In the genomic region with DNA sequence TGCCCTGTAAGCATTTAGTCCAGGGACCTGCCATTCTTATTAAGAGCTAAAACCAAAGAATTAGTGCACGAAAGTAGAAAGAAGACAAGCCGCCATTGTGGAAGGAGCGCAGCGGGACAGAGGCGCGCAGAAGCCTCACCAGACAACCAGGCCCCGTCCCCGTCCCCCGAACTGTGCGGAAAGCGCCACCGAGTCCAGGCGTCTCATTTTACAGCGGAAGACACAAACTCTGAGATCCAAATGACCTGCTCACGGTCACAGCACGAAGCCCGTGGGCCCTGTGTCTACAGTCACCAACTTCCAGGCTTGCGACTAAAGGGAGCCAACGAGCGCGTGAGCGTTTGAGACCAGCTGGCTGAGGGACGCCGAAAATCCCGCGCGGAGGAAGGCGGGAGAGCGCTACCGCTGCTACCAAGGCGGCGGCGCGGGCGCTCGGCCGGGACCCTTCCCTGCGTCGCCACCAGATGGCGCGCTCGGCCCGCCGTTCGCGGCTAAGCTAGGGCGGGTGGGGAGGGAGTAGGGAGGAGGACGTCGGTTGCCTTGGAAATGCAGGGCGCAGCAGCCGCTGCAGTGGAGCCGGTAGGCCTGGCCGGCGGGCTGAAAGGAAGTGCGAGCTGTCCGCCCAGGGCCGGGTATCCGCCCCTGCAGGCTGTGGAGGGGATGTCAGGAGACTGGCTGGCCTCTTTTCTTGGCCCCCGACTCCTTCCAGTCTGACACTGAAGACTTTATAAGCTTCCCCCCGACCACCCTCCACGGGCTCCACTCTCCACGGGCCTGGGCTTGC, we compare ENCODE assay signal across 8 cellular contexts. TPM values are rescaled to one million over a fixed set of nuclear protein-coding genes. Genes with fewer than 3 reads are reported as not detected.
DNase-seq lines count a peak whose midpoint lies in the region; ATAC-seq and TF ChIP-seq lines count a peak whose summit lies in the region.

No MANE protein-coding gene starts in this region.

- no peaks in the 10 kb centered on the region; the same call in 1 of the 2 replicates for H3K9me2 ChIP-seq in HCT116 (ENCODE audit: insufficient read depth)
- H3K9me2 ChIP-seq in MM.1S (replicated peaks; ENCODE audit: insufficient read depth, low read length), result no peaks in the 10 kb centered on the region

- H2AFZ ChIP-seq in HCT116 (ENCODE audit: low read depth, low read length, poor library complexity, severe bottlenecking), result peak overlapping the region; percentile 96
- peak overlapping the region; percentile 98 for H2AFZ ChIP-seq in MM.1S (ENCODE audit: low read length)

- H3K36me3 ChIP-seq in HCT116 (ENCODE audit: control insufficient read depth in 1 of 2, insufficient read depth in 2 of 2, low read length in 2 of 2) (no peaks in the 10 kb centered on the region), MM.1S (replicated peaks; ENCODE audit: insufficient read depth, low read length) (no peaks in the 10 kb centered on the region), gastroesophageal sphincter (no peaks in the 10 kb centered on the region), neutrophil (no peaks in the 10 kb centered on the region)

- TF ChIP-seq POLR2A in HCT116 (IDR thresholded peaks at IDR 0.05; ENCODE audit: borderline replicate concordance, extremely low read depth, insufficient read depth, insufficient read length) (no peak), gastroesophageal sphincter (IDR thresholded peaks at IDR 0.05) (peak in 1 of 2 donors; percentile 31)

- TF ChIP-seq CTCF in HCT116 (IDR thresholded peaks at IDR 0.05 in 2 of 3, conservative IDR thresholded peaks at IDR 0.05 in 1 of 3; ENCODE audit: borderline replicate concordance in 1 of 3, insufficient read depth in 1 of 3, low read depth in 2 of 3, low read length in 2 of 3) (peak; percentile 56 to 91 (median 58)), MM.1S (IDR thresholded peaks at IDR 0.05; ENCODE audit: low read length) (peak; percentile 58), gastroesophageal sphincter (IDR thresholded peaks at IDR 0.05) (peak; percentile 86 to 99 (median 96)), neutrophil (IDR thresholded peaks at IDR 0.05) (peak; percentile 99)

- H3K9ac ChIP-seq in HCT116 (ENCODE audit: low read length), result peak overlapping the region; percentile 37
- H3K9ac ChIP-seq in MM.1S (ENCODE audit: low read length), result peak overlapping the region; percentile 76

- no TSS peak for BruUV-seq in HCT116 (replicated peaks; lab: Mats Ljungman, UMichigan)

- H3F3A ChIP-seq in MM.1S (ENCODE audit: insufficient read depth, low read length), result no peaks in the 10 kb centered on the region

- peak; percentile 97 for ATAC-seq in HCT116
- ATAC-seq in gastroesophageal sphincter, result peak; percentile 98

- H3K27me3 ChIP-seq in HCT116 (ENCODE audit: insufficient read depth, low read length) (no peaks in the 10 kb centered on the region), MM.1S (replicated peaks; ENCODE audit: insufficient read depth, low read length) (no peaks in the 10 kb centered on the region), gastroesophageal sphincter (no peaks in the 10 kb centered on the region), neutrophil (no peaks in the 10 kb centered on the region)

- RAD21 ChIA-PET in HCT116 (lab: Charles Lee; ENCODE audit: low non-redundant PET in 1 of 2, low total read pairs in 2 of 2, uncharacterized antibody in 2 of 2, unreplicated experiment in 2 of 2), result interaction anchor here (0.6 to 1.0 kb wide), 9 partner anchors 10 to 434 kb away, joined by 3 to 7 read pairs (median 4); no protein-coding TSS in a partner anchor

- H3K9me3 ChIP-seq in HCT116 (ENCODE audit: control insufficient read depth in 1 of 2, insufficient read depth in 1 of 2, low read depth in 1 of 2, low read length in 2 of 2) (no peaks in the 10 kb centered on the region), MM.1S (replicated peaks; ENCODE audit: insufficient read depth, low read length) (no peaks in the 10 kb centered on the region), gastroesophageal sphincter (no peaks in the 10 kb centered on the region), neutrophil (no peaks in the 10 kb centered on the region)

- no peaks in the 10 kb centered on the region for H3K79me2 ChIP-seq in HCT116 (ENCODE audit: insufficient read depth, low read length)
- H3K79me2 ChIP-seq in MM.1S (ENCODE audit: low read length), result no peaks in the 10 kb centered on the region

- WGBS in gastroesophageal sphincter (ENCODE audit: low coverage in 1 of 2), 2 donors, result 0% methylated on average over 4 to 19 of the region's 62 CpGs

- H3K4me3 ChIP-seq in HCT116 (replicated peaks in 1 of 2; ENCODE audit: low read depth in 1 of 2, low read length in 2 of 2), result peak overlapping the region; percentile 25 to 50
- peak overlapping the region; percentile 86 for H3K4me3 ChIP-seq in MM.1S (ENCODE audit: low read length)
- peak overlapping the region; percentile 52 to 71 for H3K4me3 ChIP-seq in gastroesophageal sphincter
- peak overlapping the region; percentile 65 to 70 for H3K4me3 ChIP-seq in neutrophil (ENCODE audit: low read depth in 1 of 2, low read length in 1 of 2)

- H3K4me2 ChIP-seq in HCT116 (ENCODE audit: low read length) (peak overlapping the region; percentile 84), MM.1S (ENCODE audit: low read depth, low read length) (peak overlapping the region; percentile 99)

- H3K4me1 ChIP-seq in HCT116 (ENCODE audit: control insufficient read depth in 1 of 2, insufficient read depth in 2 of 2, low read length in 2 of 2) (peaks cover 2 to 14% of the 10 kb centered on the region in 2 experiments; a peak in 3 of 4 replicates), MM.1S (ENCODE audit: low read length) (no peaks in the 10 kb centered on the region), gastroesophageal sphincter (peaks cover 0 to 17% (median 0%) of the 10 kb centered on the region in 3 donors), neutrophil (ENCODE audit: control insufficient read depth in 1 of 2, insufficient read depth in 1 of 2, low read depth in 1 of 2, low read length in 1 of 2) (peaks cover 9 to 11% of the 10 kb centered on the region in 2 experiments)

- H4K20me1 ChIP-seq in HCT116 (ENCODE audit: insufficient read depth) (no peaks in the 10 kb centered on the region), MM.1S (ENCODE audit: insufficient read depth, low read length) (no peaks in the 10 kb centered on the region)

- CTCF ChIA-PET in HCT116 (lab: Charles Lee), result interaction anchor here (0.6 to 2.2 kb wide), 21 partner anchors 10 to 753 kb away, joined by 3 to 23 read pairs (median 4); partner anchors contain the start of genes EED and TMEM126A

- no peak for TF ChIP-seq EP300 in gastroesophageal sphincter (IDR thresholded peaks at IDR 0.05)

- H3K27ac ChIP-seq in HCT116 (ENCODE audit: low read depth, low read length), result no peak overlapping the region
- H3K27ac ChIP-seq in MM.1S (ENCODE audit: low read length), result peak overlapping the region; percentile 33; the same call in 1 of the 2 replicates
- H3K27ac ChIP-seq in gastroesophageal sphincter, result peak overlapping the region; percentile 29 to 86 (median 74)
- H3K27ac ChIP-seq in neutrophil, result no peak overlapping the region
- H3K27ac ChIP-seq in substantia nigra (ENCODE audit: low read depth, low read length, poor library complexity, severe bottlenecking), result peak overlapping the region; percentile 72

- POLR2A ChIA-PET in HCT116 (lab: Charles Lee), result interaction anchor here (0.7 to 1.0 kb wide), 2 partner anchors 76 to 437 kb away, joined by 3 to 5 read pairs; no protein-coding TSS in a partner anchor

- DNase-seq in GM03348 (ENCODE audit: low spot score) (peak; percentile 97), HCT116 (ENCODE audit: low read depth, low spot score) (peak; percentile 72), MM.1S (peak; percentile 93), SHP77 treated with DMSO at 0.1 percent for 48 hours (lab: John Stamatoyannopoulos, UW) (peak; percentile 87), substantia nigra (lab: John Stamatoyannopoulos, UW) (peak; percentile 34 to 91 (median 81))
- peak; percentile 82 for DNase-seq in activated gamma-delta T cell treated with anti-CD3 and anti-CD28 coated beads, Interleukin-2, amount 50 U/mL, for 16 hours (ENCODE audit: low read depth)

- TF ChIP-seq RAD21 in HCT116 (IDR thresholded peaks at IDR 0.05; ENCODE audit: low read depth), result peak; percentile 99

- intact Hi-C loops in HCT116 (cut with micrococcal nuclease), result loop anchor here (1.0 to 10.0 kb wide), 7 partner anchors 188 to 963 kb away; no protein-coding TSS in a partner anchor

TF ChIP-seq in HCT116, 20 proteins besides CTCF, POLR2A, EP300 and RAD21 (continues in another document):
- TF ChIP-seq EZH2phosphoT487 (IDR thresholded peaks at IDR 0.05; ENCODE audit: borderline replicate concordance) (no peak), YY1 (IDR thresholded peaks at IDR 0.05; ENCODE audit: extremely low read depth, insufficient replicate concordance, low read depth, low read length) (no peak), POLR2AphosphoS5 (IDR thresholded peaks at IDR 0.05; ENCODE audit: low read depth, low read length) (no peak), SP1 (IDR thresholded peaks at IDR 0.05; ENCODE audit: low read depth) (no peak), TCF7L2 (IDR thresholded peaks at IDR 0.05; ENCODE audit: borderline replicate concordance, extremely low read depth, insufficient read depth, insufficient read length) (peak; percentile 47), MAX (IDR thresholded peaks at IDR 0.05) (peak; percentile 78), JUND (IDR thresholded peaks at IDR 0.05) (no peak)

RNA-seq across cellular contexts. Expression of gene CCDC83, which starts 0.4 kb away (rescaled TPM):
- total RNA-seq in HCT116 (2021; ENCODE audit: unreplicated experiment) (not detected), gastroesophageal sphincter (not detected)
- 0.02 TPM in 1 of 2 replicates, not detected in the other for polyA plus RNA-seq in HCT116 (2012)

RNA-seq across cellular contexts. Expression of gene SYTL2, which starts 43.8 kb away (rescaled TPM):
- 12.6 TPM for total RNA-seq in HCT116 (2021; ENCODE audit: unreplicated experiment)
- polyA plus RNA-seq in HCT116 (2012), result 2.1 and 2.6 TPM in 2 replicates
- 10 to 100 TPM in 2 of 4 donors, 1 to 10 TPM in 2; 4.7 to 23.6 (median 8.4) TPM for total RNA-seq in gastroesophageal sphincter

Comparison
In these comparisons a context has a peak if more than half of its experiments do, and no peak if none do; other contexts are left out.
1. H3K27ac ChIP-seq: peak in MM.1S (single experiment), gastroesophageal sphincter (4 of 4) and substantia nigra (single experiment); none in HCT116 (single experiment) and neutrophil (single experiment).
2. Peak in every context shown above with its lines, with median percentiles within 50 percentile points of each other: DNase-seq, H3K4me3 ChIP-seq and CTCF ChIP-seq.